ENCODE assay signal across 15 cellular contexts in the genomic region with DNA sequence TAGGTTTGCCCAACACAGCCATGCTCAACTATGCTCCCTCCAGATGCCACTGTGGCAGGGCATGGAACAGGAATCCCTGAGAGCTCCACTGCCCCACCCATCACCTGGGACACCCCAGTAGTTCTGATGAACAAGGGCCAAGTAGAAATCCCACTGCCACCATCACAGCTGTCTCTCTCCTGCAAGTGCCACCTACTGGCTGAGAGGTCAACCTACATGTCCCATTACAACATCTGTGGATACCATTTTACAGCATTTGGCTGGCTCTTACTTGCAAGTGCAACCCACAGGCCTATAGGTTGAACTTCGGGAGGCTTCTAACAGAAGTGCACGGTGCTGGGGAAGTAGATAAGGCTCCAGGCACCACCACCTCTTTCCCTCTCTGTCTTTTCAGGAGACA.
A peak's percentile ranks its signal among the peaks of the same experiment; 100 is the strongest.
DNase-seq lines count a peak whose midpoint lies in the region; ATAC-seq and TF ChIP-seq lines count a peak whose summit lies in the region.
"Had no signal": no experiment of that assay in that cellular context is flagged by ENCODE, and none has a peak within 500 bp of the region (broad histone marks: within the 10 kb centered on the region; RNA-seq: fewer than 3 reads in every experiment).

No MANE protein-coding gene starts in this region.

- H3K79me2 ChIP-seq in H9 (ENCODE audit: insufficient read depth, low read length) (no peaks in the 10 kb centered on the region), OCI-LY7 (ENCODE audit: insufficient read depth, low read depth, low read length) (no peaks in the 10 kb centered on the region), smooth muscle cell (ENCODE audit: low read depth) (no peaks in the 10 kb centered on the region)

- H3F3A ChIP-seq in smooth muscle cell (ENCODE audit: low read depth): no peaks in the 10 kb centered on the region

- H2BK120ac ChIP-seq in H9 (ENCODE audit: low read depth, low read length, poor library complexity, severe bottlenecking): no peak overlapping the region

- TF ChIP-seq CTCF in H9 (conservative IDR thresholded peaks at IDR 0.05) (peak; percentile 64), OCI-LY7 (conservative IDR thresholded peaks at IDR 0.05; ENCODE audit: low read length) (peak; percentile 52), smooth muscle cell (IDR thresholded peaks at IDR 0.05; ENCODE audit: borderline replicate concordance, insufficient read depth, poor library complexity, severe bottlenecking) (no peak)

- H3K4me1 Mint-ChIP-seq in H9: no peaks in the 10 kb centered on the region
- H3K4me1 Mint-ChIP-seq: B cell had no signal

- peaks cover 0 to 13% (median 3%) of the 10 kb centered on the region in 3 experiments; a peak in 4 of 7 replicates for H3K36me3 Mint-ChIP-seq in H9 (ENCODE audit: insufficient read depth in 1 of 3, low read depth in 3 of 3)

- H2BK12ac ChIP-seq in H9 (ENCODE audit: insufficient read length, low read depth, low read length): no peak overlapping the region

- H3T11ph ChIP-seq in H9 (ENCODE audit: low read length): no peak overlapping the region

- CTCF ChIA-PET in OCI-LY7 (lab: Charles Lee; ENCODE audit: unreplicated experiment): no interaction called here

- H4K8ac ChIP-seq in H9 (replicated peaks; ENCODE audit: insufficient read length, low read depth, low read length): no peak overlapping the region

- no peaks in the 10 kb centered on the region for H3K27me3 Mint-ChIP-seq in H9 (ENCODE audit: low read depth)
- H3K27me3 Mint-ChIP-seq: B cell; stimulated activated naive CD8-positive, alpha-beta T cell treated with anti-CD3 and anti-CD28 coated beads, Interleukin-15, Interleukin-2, amounts not matched to agents 100 ng/mL and 50 ng/mL, for 24 hours had no signal

- POLR2A ChIA-PET in OCI-LY7 (lab: Charles Lee): no interaction called here

- H3K4ac ChIP-seq in H9 (ENCODE audit: low read depth, low read length): no peak overlapping the region

- WGBS in H9 (ENCODE audit: extremely low coverage, insufficient read length, low lambda C conversion rate): no CpG with 5 or more reads among the region's 2 CpGs
- 83% methylated on average over 2 of the region's 2 CpGs for WGBS in smooth muscle cell (ENCODE audit: low lambda C conversion rate)

- no peak overlapping the region for H3K9ac ChIP-seq in H9 (ENCODE audit: extremely low read depth, insufficient read length, low read length)
- H3K9ac ChIP-seq in smooth muscle cell (ENCODE audit: low read depth): no peak overlapping the region

- no peak overlapping the region for H4K5ac ChIP-seq in H9 (ENCODE audit: insufficient read length, low read depth, low read length)

- no peak overlapping the region for H3K4me3 Mint-ChIP-seq in H9
- H3K4me3 Mint-ChIP-seq: B cell; stimulated activated naive CD8-positive, alpha-beta T cell treated with anti-CD3 and anti-CD28 coated beads, Interleukin-15, Interleukin-2, amounts not matched to agents 100 ng/mL and 50 ng/mL, for 24 hours had no signal

- intact Hi-C loops in OCI-LY7 (cut with micrococcal nuclease; ENCODE audit: unreplicated experiment): no loop called here

- H3K27ac ChIP-seq in H9 (ENCODE audit: insufficient read length, low read depth, low read length): no peak overlapping the region
- H3K27ac ChIP-seq in OCI-LY7 (ENCODE audit: low read depth, low read length, poor library complexity, severe bottlenecking): no peak overlapping the region
- H3K27ac ChIP-seq in smooth muscle cell (ENCODE audit: low read depth): no peak overlapping the region
- H3K27ac ChIP-seq: esophagus muscularis mucosa had no signal

- peaks cover 13 to 23% of the 10 kb centered on the region in 2 experiments; a peak in 4 of 5 replicates for H3K9me3 Mint-ChIP-seq in H9

- no peak overlapping the region for H3K4me3 ChIP-seq in OCI-LY7 (ENCODE audit: low read depth, low read length, poor library complexity, severe bottlenecking)
- no peak overlapping the region for H3K4me3 ChIP-seq in smooth muscle cell
- H3K4me3 ChIP-seq: esophagus muscularis mucosa had no signal

- no peaks in the 10 kb centered on the region for H3K27me3 ChIP-seq in H9 (ENCODE audit: insufficient read depth, low read length)
- H3K27me3 ChIP-seq in smooth muscle cell (ENCODE audit: low read depth): no peaks in the 10 kb centered on the region
- H3K27me3 ChIP-seq: esophagus muscularis mucosa had no signal

- no peak overlapping the region for H4K91ac ChIP-seq in H9 (ENCODE audit: insufficient read length, low read depth, low read length)

- BruUV-seq in OCI-LY7 (replicated peaks; lab: Mats Ljungman, UMichigan): no TSS peak

- DNase-seq in DMS53 treated with DMSO at 0.1 percent for 48 hours (lab: John Stamatoyannopoulos, UW; ENCODE audit: unreplicated experiment) (peak; percentile 0), H9 (peak; percentile 54), OCI-LY7 (ENCODE audit: low spot score) (peak; percentile 1), iPS-NIHi7 (ENCODE audit: extremely low spot score) (peak; percentile 38), smooth muscle cell (lab: John Stamatoyannopoulos, UW; ENCODE audit: unreplicated experiment) (no peak), NCI-H345 treated with DMSO at 0.1 percent for 48 hours (lab: John Stamatoyannopoulos, UW; ENCODE audit: unreplicated experiment) (no peak)
- no peak for DNase-seq in stimulated activated CD4-positive, alpha-beta T cell treated with anti-CD3 and anti-CD28 coated beads, Interleukin-4, amount 100 ng/mL, for 4 hours
- DNase-seq: activated CD4-positive, alpha-beta T cell treated with anti-CD3 and anti-CD28 coated beads, Interleukin-2, amount 50 U/mL, for 4 hours; activated gamma-delta T cell; caudate nucleus; NCI-H2081 had no signal

- no peak overlapping the region for H2BK5ac ChIP-seq in H9 (ENCODE audit: insufficient read length, low read length)

- H3K79me1 ChIP-seq in H9 (ENCODE audit: insufficient read depth, low read depth, low read length, poor library complexity, severe bottlenecking): no peaks in the 10 kb centered on the region

- no peak overlapping the region for H2BK20ac ChIP-seq in H9 (ENCODE audit: low read depth, low read length, poor library complexity, severe bottlenecking)

- H3K14ac ChIP-seq in H9 (ENCODE audit: insufficient read depth, low read length): no peak overlapping the region

- H3K9me3 ChIP-seq in H9 (ENCODE audit: control insufficient read depth, low read depth, low read length) (no peaks in the 10 kb centered on the region), OCI-LY7 (ENCODE audit: low read length) (no peaks in the 10 kb centered on the region), smooth muscle cell (replicated peaks; ENCODE audit: low read depth) (peaks cover 5% of the 10 kb centered on the region)

- H3K4me2 ChIP-seq in H9 (ENCODE audit: insufficient read depth, insufficient read length, low read length) (no peak overlapping the region), OCI-LY7 (ENCODE audit: low read length) (no peak overlapping the region), smooth muscle cell (no peak overlapping the region)

- H2BK15ac ChIP-seq in H9 (ENCODE audit: low read depth, low read length): no peak overlapping the region

- no peak overlapping the region for H3K18ac ChIP-seq in H9 (ENCODE audit: insufficient read length, low read depth, low read length)

- no peak overlapping the region for H2AK5ac ChIP-seq in H9 (ENCODE audit: insufficient read length, low read length)

- no peak for ATAC-seq in HG02970 (IDR thresholded peaks at IDR 0.05; ENCODE audit: low FRiP score, unreplicated experiment)

- no peak overlapping the region for H3K27ac Mint-ChIP-seq in H9
- H3K27ac Mint-ChIP-seq: B cell; stimulated activated naive CD8-positive, alpha-beta T cell treated with anti-CD3 and anti-CD28 coated beads, Interleukin-15, Interleukin-2, amounts not matched to agents 100 ng/mL and 50 ng/mL, for 24 hours had no signal

- H3K56ac ChIP-seq in H9 (ENCODE audit: insufficient read length, low read depth, low read length): no peak overlapping the region

- no peaks in the 10 kb centered on the region for H3K9me2 ChIP-seq in OCI-LY7 (ENCODE audit: insufficient read depth, low read length)

- H4K20me1 ChIP-seq in H9 (ENCODE audit: control insufficient read depth, insufficient read depth, insufficient read length) (no peaks in the 10 kb centered on the region), OCI-LY7 (ENCODE audit: insufficient read depth, low read length) (no peaks in the 10 kb centered on the region), smooth muscle cell (ENCODE audit: low read depth) (no peaks in the 10 kb centered on the region)

- no peak overlapping the region for H3K23ac ChIP-seq in H9 (ENCODE audit: insufficient read length, low read depth, low read length)

- H3K23me2 ChIP-seq in H9 (ENCODE audit: insufficient read length, low read depth, low read length, poor library complexity, severe bottlenecking): no peaks in the 10 kb centered on the region

- H3K36me3 ChIP-seq in OCI-LY7 (ENCODE audit: insufficient read depth, low read length) (no peaks in the 10 kb centered on the region), smooth muscle cell (ENCODE audit: low read depth) (peaks cover 2% of the 10 kb centered on the region)
- H3K36me3 ChIP-seq: esophagus muscularis mucosa had no signal

- H2AFZ ChIP-seq in H9 (ENCODE audit: low read length) (no peak overlapping the region), OCI-LY7 (ENCODE audit: low read length) (no peak overlapping the region), smooth muscle cell (ENCODE audit: low read depth) (no peak overlapping the region)

- H3K4me1 ChIP-seq in H9 (ENCODE audit: insufficient read depth, low read length) (no peaks in the 10 kb centered on the region), OCI-LY7 (ENCODE audit: insufficient read depth, low read length, poor library complexity, severe bottlenecking) (no peaks in the 10 kb centered on the region), smooth muscle cell (ENCODE audit: low read depth) (no peaks in the 10 kb centered on the region)
- H3K4me1 ChIP-seq: esophagus muscularis mucosa had no signal

Comparison
In these comparisons a context has a peak if more than half of its experiments do, and no peak if none do; other contexts are left out.
1. DNase-seq: peak in DMS53 treated with DMSO at 0.1 percent for 48 hours (single experiment), H9 (single experiment), OCI-LY7 (single experiment) and iPS-NIHi7 (single experiment); none in smooth muscle cell (single experiment), stimulated activated CD4-positive, alpha-beta T cell treated with anti-CD3 and anti-CD28 coated beads, Interleukin-4, amount 100 ng/mL, for 4 hours (0 of 2) and NCI-H345 treated with DMSO at 0.1 percent for 48 hours (single experiment).